In genomic region chr5:45038366-45038987, GRCh38 we compare ENCODE assay signal across 8 cellular contexts.
DNase-seq lines count a peak whose midpoint lies in the region; ATAC-seq, FAIRE-seq and TF ChIP-seq lines count a peak whose summit lies in the region.

No MANE protein-coding gene starts in this region.

- no peak overlapping the region for H3K4me3 Mint-ChIP-seq in nephron progenitor cell
- H3K4me3 Mint-ChIP-seq in activated CD4-positive, alpha-beta T cell treated with anti-CD3 and anti-CD28 coated beads, Interleukin-2, amount 10 ng/mL, durations not matched to agents 7 days and 5 days, result no peak overlapping the region

- H3K27ac Mint-ChIP-seq in nephron progenitor cell, result no peak overlapping the region
- H3K27ac Mint-ChIP-seq in activated CD4-positive, alpha-beta T cell treated with anti-CD3 and anti-CD28 coated beads, Interleukin-2, amount 10 ng/mL, durations not matched to agents 7 days and 5 days, result no peak overlapping the region

- no peak overlapping the region for H3K27ac ChIP-seq in colonic mucosa

- no peak overlapping the region for H3K9ac ChIP-seq in colonic mucosa (ENCODE audit: low read depth in 2 of 2, low read length in 2 of 2)

- FAIRE-seq in GM19239 (lab: Jason Lieb, UNC), result no peak

- peak; percentile 79 for ATAC-seq in HG03432 (IDR thresholded peaks at IDR 0.05; ENCODE audit: unreplicated experiment)

- intact Hi-C loops in colonic mucosa (cut with DNase I), result loop anchor here (2.0 to 10.0 kb wide), 2 partner anchors 482 to 656 kb away; partner anchors contain the start of gene HCN1

- H3K27me3 Mint-ChIP-seq in nephron progenitor cell (ENCODE audit: low read depth, poor library complexity), result no peaks in the 10 kb centered on the region
- H3K27me3 Mint-ChIP-seq in activated CD4-positive, alpha-beta T cell treated with anti-CD3 and anti-CD28 coated beads, Interleukin-2, amount 10 ng/mL, durations not matched to agents 7 days and 5 days, result no peaks in the 10 kb centered on the region

- no peaks in the 10 kb centered on the region for H3K36me3 Mint-ChIP-seq in nephron progenitor cell (ENCODE audit: low read depth)
- no peaks in the 10 kb centered on the region for H3K36me3 Mint-ChIP-seq in activated CD4-positive, alpha-beta T cell treated with anti-CD3 and anti-CD28 coated beads, Interleukin-2, amount 10 ng/mL, durations not matched to agents 7 days and 5 days (ENCODE audit: low read depth)

- no peaks in the 10 kb centered on the region for H3K9me3 Mint-ChIP-seq in nephron progenitor cell
- H3K9me3 Mint-ChIP-seq in activated CD4-positive, alpha-beta T cell treated with anti-CD3 and anti-CD28 coated beads, Interleukin-2, amount 10 ng/mL, durations not matched to agents 7 days and 5 days, result no peaks in the 10 kb centered on the region

- H3K4me3 ChIP-seq in colonic mucosa, result no peak overlapping the region

- TF ChIP-seq CTCF in colonic mucosa (IDR thresholded peaks at IDR 0.05), result peak; percentile 48
- peak; percentile 64 for TF ChIP-seq CTCF in nephron progenitor cell (IDR thresholded peaks at IDR 0.05)

- POLR2A ChIA-PET in activated CD4-positive, alpha-beta T cell treated with anti-CD3 and anti-CD28 coated beads, Interleukin-2, amount 10 ng/mL, durations not matched to agents 7 days and 5 days (lab: Charles Lee), result no interaction called here

- DNase-seq in AML-193 (lab: John Stamatoyannopoulos, UW) (peak; percentile 19 to 27), GM19239 (ENCODE audit: insufficient read length, low spot score) (peak; percentile 2), NCI-H748 (lab: John Stamatoyannopoulos, UW; ENCODE audit: unreplicated experiment) (peak; percentile 76), colonic mucosa (no peak), nephron progenitor cell (peak; percentile 4)
- no peak for DNase-seq in stimulated activated CD4-positive, alpha-beta T cell treated with anti-CD3 and anti-CD28 coated beads, Interleukin-12 subunit alpha, Interleukin-12 subunit beta, amount 100 ng/mL, for 4 hours
- DNase-seq in activated CD4-positive, alpha-beta T cell treated with anti-CD3 and anti-CD28 coated beads, Interleukin-2, amount 10 ng/mL, durations not matched to agents 7 days and 5 days, result no peak

- no peaks in the 10 kb centered on the region for H3K4me1 Mint-ChIP-seq in nephron progenitor cell
- no peaks in the 10 kb centered on the region for H3K4me1 Mint-ChIP-seq in activated CD4-positive, alpha-beta T cell treated with anti-CD3 and anti-CD28 coated beads, Interleukin-2, amount 10 ng/mL, durations not matched to agents 7 days and 5 days

- H3K4me1 ChIP-seq in colonic mucosa, result no peaks in the 10 kb centered on the region

- H3K9me3 ChIP-seq in colonic mucosa, result no peaks in the 10 kb centered on the region

- H3K36me3 ChIP-seq in colonic mucosa, result no peaks in the 10 kb centered on the region

- no peaks in the 10 kb centered on the region for H3K27me3 ChIP-seq in colonic mucosa

- CTCF ChIA-PET in activated CD4-positive, alpha-beta T cell treated with anti-CD3 and anti-CD28 coated beads, Interleukin-2, amount 10 ng/mL, durations not matched to agents 7 days and 5 days (lab: Charles Lee), result no interaction called here

Comparison
In these comparisons a context has a peak if more than half of its experiments do, and no peak if none do; other contexts are left out.
1. DNase-seq: peak in AML-193 (2 of 2), GM19239 (single experiment), NCI-H748 (single experiment) and nephron progenitor cell (single experiment); none in colonic mucosa (single experiment), stimulated activated CD4-positive, alpha-beta T cell treated with anti-CD3 and anti-CD28 coated beads, Interleukin-12 subunit alpha, Interleukin-12 subunit beta, amount 100 ng/mL, for 4 hours (single experiment) and activated CD4-positive, alpha-beta T cell treated with anti-CD3 and anti-CD28 coated beads, Interleukin-2, amount 10 ng/mL, durations not matched to agents 7 days and 5 days (single experiment).